Comparison of ENCODE assay signal across 17 cellular contexts in the genomic region with DNA sequence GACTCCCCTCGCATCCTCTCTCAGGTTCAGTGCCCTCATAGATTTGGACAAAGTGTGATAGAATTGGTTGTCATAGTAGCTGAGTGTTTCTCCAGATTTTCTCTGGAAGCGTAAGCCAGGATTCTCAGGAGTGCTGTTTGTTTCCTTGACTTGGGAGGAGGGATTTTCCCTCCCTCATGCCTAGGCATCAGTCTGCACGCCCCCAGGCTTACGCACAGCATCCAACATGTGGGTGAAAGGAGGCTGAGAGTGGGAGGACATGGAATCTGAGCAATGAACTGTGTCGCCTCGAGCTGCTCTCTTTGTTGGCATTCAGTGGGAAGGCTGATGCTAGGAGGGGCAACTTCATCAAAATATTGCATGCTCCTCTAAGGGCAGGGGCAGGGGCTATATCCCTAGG.
"Had no signal": no experiment of that assay in that cellular context is flagged by ENCODE, and none has a peak within 500 bp of the region (broad histone marks: within the 10 kb centered on the region; RNA-seq: fewer than 3 reads in every experiment).

No MANE protein-coding gene starts in this region.

- H3K4me3 ChIP-seq: colonic mucosa, esophagus muscularis mucosa, right atrium auricular region had no signal

- H3K27me3 ChIP-seq: colonic mucosa, esophagus muscularis mucosa, right atrium auricular region had no signal

- DNase-seq: activated CD4-positive, alpha-beta T cell treated with anti-CD3 and anti-CD28 coated beads, Interleukin-2, amount 50 U/mL, for 48 hours; activated naive CD4-positive, alpha-beta T cell treated with anti-CD3 and anti-CD28 coated beads, Interleukin-2, amount 10 ng/mL, durations not matched to agents 7 days and 5 days; activated T-cell treated with anti-CD3 and anti-CD28 coated beads, Interleukin-2, amount 50 U/mL, for 1 hour; colonic mucosa; kidney; small intestine; stimulated activated CD4-positive, alpha-beta T cell treated with anti-CD3 and anti-CD28 coated beads, Interleukin-4, amount 100 ng/mL, for 4 hours; stimulated activated CD8-positive, alpha-beta memory T cell treated with anti-CD3 and anti-CD28 coated beads, Interleukin-4, amount 100 ng/mL, for 48 hours; stimulated activated naive CD4-positive, alpha-beta T cell treated with Interleukin-2 at 50 U/mL for 16 hours; substantia nigra; T-helper 1 cell had no signal

- H3K4me1 ChIP-seq: colonic mucosa, right atrium auricular region had no signal

- H3K27ac ChIP-seq: colonic mucosa, right atrium auricular region, VCaP had no signal

- H3K27ac Mint-ChIP-seq: activated naive CD4-positive, alpha-beta T cell treated with anti-CD3 and anti-CD28 coated beads, Interleukin-2, amount 10 ng/mL, durations not matched to agents 7 days and 5 days; mesothelial cell of epicardium; type B pancreatic cell had no signal

- H3K36me3 ChIP-seq: colonic mucosa, esophagus muscularis mucosa, right atrium auricular region had no signal

- ATAC-seq: SK-N-SH treated with all-trans-retinoic acid at 6 μM for 48 hours had no signal

- H3K36me3 Mint-ChIP-seq: activated naive CD4-positive, alpha-beta T cell treated with anti-CD3 and anti-CD28 coated beads, Interleukin-2, amount 10 ng/mL, durations not matched to agents 7 days and 5 days; mesothelial cell of epicardium; type B pancreatic cell had no signal

- H3K4me1 Mint-ChIP-seq: activated naive CD4-positive, alpha-beta T cell treated with anti-CD3 and anti-CD28 coated beads, Interleukin-2, amount 10 ng/mL, durations not matched to agents 7 days and 5 days; mesothelial cell of epicardium had no signal

- H3K4me3 Mint-ChIP-seq: activated naive CD4-positive, alpha-beta T cell treated with anti-CD3 and anti-CD28 coated beads, Interleukin-2, amount 10 ng/mL, durations not matched to agents 7 days and 5 days; mesothelial cell of epicardium; type B pancreatic cell had no signal

- H3K27me3 Mint-ChIP-seq: activated naive CD4-positive, alpha-beta T cell treated with anti-CD3 and anti-CD28 coated beads, Interleukin-2, amount 10 ng/mL, durations not matched to agents 7 days and 5 days; type B pancreatic cell had no signal

- H3K9me3 ChIP-seq: colonic mucosa, esophagus muscularis mucosa, right atrium auricular region had no signal

- H3K9me3 Mint-ChIP-seq: activated naive CD4-positive, alpha-beta T cell treated with anti-CD3 and anti-CD28 coated beads, Interleukin-2, amount 10 ng/mL, durations not matched to agents 7 days and 5 days; type B pancreatic cell had no signal
